In genomic region chr9:126842977-126843799, GRCh38 we compare ENCODE assay signal across 1 cellular context.
TF ChIP-seq lines count a peak whose summit lies in the region.

No MANE protein-coding gene starts in this region.

TF ChIP-seq in WTC11, 78 proteins besides CTCF, POLR2A, EP300 and RAD21 (continued from another document):
- TF ChIP-seq STAT6 (CRISPR knock-in tag; conservative IDR thresholded peaks at IDR 0.05; ENCODE audit: low read depth) (no peak), JAZF1 (CRISPR knock-in tag; IDR thresholded peaks at IDR 0.05) (no peak), ZNF532 (CRISPR knock-in tag; IDR thresholded peaks at IDR 0.05; ENCODE audit: borderline replicate concordance) (no peak), ZNF671 (CRISPR knock-in tag; IDR thresholded peaks at IDR 0.05) (no peak), IRF2 (CRISPR knock-in tag; IDR thresholded peaks at IDR 0.05; ENCODE audit: borderline replicate concordance, low read depth) (no peak), ZBTB43 (CRISPR knock-in tag; IDR thresholded peaks at IDR 0.05) (no peak), MAX (CRISPR knock-in tag; IDR thresholded peaks at IDR 0.05) (no peak), CREB1 (CRISPR knock-in tag; IDR thresholded peaks at IDR 0.05) (no peak), HMGA2 (CRISPR knock-in tag; IDR thresholded peaks at IDR 0.05) (no peak), HMGXB4 (CRISPR knock-in tag; IDR thresholded peaks at IDR 0.05) (no peak), MXD4 (CRISPR knock-in tag; IDR thresholded peaks at IDR 0.05; ENCODE audit: borderline replicate concordance) (no peak), ZSCAN18 (CRISPR knock-in tag; IDR thresholded peaks at IDR 0.05) (no peak)
